In genomic region chr2:174878537-174879147, GRCh38 we compare ENCODE assay signal across 9 cellular contexts.
DNase-seq lines count a peak whose midpoint lies in the region; ATAC-seq and TF ChIP-seq lines count a peak whose summit lies in the region.
"Had no signal": no experiment of that assay in that cellular context is flagged by ENCODE, and none has a peak within 500 bp of the region (broad histone marks: within the 10 kb centered on the region; RNA-seq: fewer than 3 reads in every experiment).

No MANE protein-coding gene starts in this region.

- H3K27ac ChIP-seq in hepatocyte (peak overlapping the region; percentile 24), transverse colon (no peak overlapping the region)
- H3K27ac ChIP-seq: 22Rv1 had no signal

- intact Hi-C loops in transverse colon (cut with DNase I; ENCODE audit: low total_unique reads) = no loop called here

- no peak overlapping the region for H2AFZ ChIP-seq in hepatocyte

- 55% methylated on average over 4 of the region's 4 CpGs for WGBS in hepatocyte (ENCODE audit: low lambda C conversion rate, missing lambda C conversion rate)
- 32 to 33% methylated on average over 4 of the region's 4 CpGs for WGBS in transverse colon (ENCODE audit: low coverage in 1 of 2), 2 donors

- peak overlapping the region; percentile 62 for H3K4me2 ChIP-seq in hepatocyte

- H3K79me2 ChIP-seq in hepatocyte = no peaks in the 10 kb centered on the region

- TF ChIP-seq CTCF in hepatocyte (IDR thresholded peaks at IDR 0.05; ENCODE audit: poor library complexity) = no peak
- TF ChIP-seq CTCF in transverse colon (IDR thresholded peaks at IDR 0.05) = no peak

- ATAC-seq in SK-N-SH treated with all-trans-retinoic acid at 6 μM for 48 hours = peak; percentile 91
- ATAC-seq in HG03439 (IDR thresholded peaks at IDR 0.05; ENCODE audit: unreplicated experiment) = no peak

- H3K9me2 ChIP-seq in hepatocyte (replicated peaks; ENCODE audit: insufficient read depth) = no peaks in the 10 kb centered on the region

- no peak for TF ChIP-seq EP300 in transverse colon (IDR thresholded peaks at IDR 0.05; ENCODE audit: low read depth)

- H3K9me3 ChIP-seq in hepatocyte (ENCODE audit: low read depth) (no peaks in the 10 kb centered on the region), transverse colon (no peaks in the 10 kb centered on the region)

- in situ Hi-C loops in transverse colon (cut with MboI; ENCODE audit: low pct_ligation_motif_present in 1 of 4, low pct_unique_long_range_greater_than_20kb in 1 of 4, low sequenced_read_pairs in 3 of 4) = no loop called here

- H3K27me3 ChIP-seq in hepatocyte (no peaks in the 10 kb centered on the region), transverse colon (no peaks in the 10 kb centered on the region)

- H3K4me1 ChIP-seq in hepatocyte (ENCODE audit: insufficient read depth) = no peaks in the 10 kb centered on the region
- H3K4me1 ChIP-seq in transverse colon = no peaks in the 10 kb centered on the region

- no peaks in the 10 kb centered on the region for H3K36me3 ChIP-seq in hepatocyte (replicated peaks; ENCODE audit: insufficient read depth, low read depth)
- no peaks in the 10 kb centered on the region for H3K36me3 ChIP-seq in transverse colon

- H3K4me3 ChIP-seq in hepatocyte (no peak overlapping the region), transverse colon (peak overlapping the region in 3 of 4 donors; percentile 7 to 22 (median 10))

- TF ChIP-seq POLR2A in transverse colon (IDR thresholded peaks at IDR 0.05) = no peak

- peak; percentile 26 for DNase-seq in DMS153 treated with DMSO at 0.1 percent for 48 hours (lab: John Stamatoyannopoulos, UW; ENCODE audit: unreplicated experiment)
- no peak for DNase-seq in DMS153 (lab: John Stamatoyannopoulos, UW)
- peak; percentile 30 for DNase-seq in hepatocyte (ENCODE audit: low spot score)
- DNase-seq in transverse colon = no peak
- DNase-seq in SHP77 treated with DMSO at 0.1 percent for 48 hours (lab: John Stamatoyannopoulos, UW) = no peak
- no peak for DNase-seq in cortex of kidney (lab: John Stamatoyannopoulos, UW)

- no peaks in the 10 kb centered on the region for H4K20me1 ChIP-seq in hepatocyte (ENCODE audit: insufficient read depth, poor library complexity, severe bottlenecking)

TF ChIP-seq in SK-N-SH treated with all-trans-retinoic acid at 6 μM for 48 hours, 23 proteins besides CTCF, POLR2A, EP300 and RAD21:
- TF ChIP-seq ZC3H10 (CRISPR knock-in tag; IDR thresholded peaks at IDR 0.05) = no peak
- no peak for TF ChIP-seq ZNF8 (CRISPR knock-in tag; IDR thresholded peaks at IDR 0.05)
- peak; percentile 79 for TF ChIP-seq ZNF70 (CRISPR knock-in tag; IDR thresholded peaks at IDR 0.05)
- no peak for TF ChIP-seq TOX (CRISPR knock-in tag; IDR thresholded peaks at IDR 0.05; ENCODE audit: borderline replicate concordance)
- no peak for TF ChIP-seq ESRRG (CRISPR knock-in tag; IDR thresholded peaks at IDR 0.05)
- no peak for TF ChIP-seq ARNTL (CRISPR knock-in tag; IDR thresholded peaks at IDR 0.05; ENCODE audit: borderline replicate concordance, low read depth)
- no peak for TF ChIP-seq GLIS3 (CRISPR knock-in tag; IDR thresholded peaks at IDR 0.05)
- TF ChIP-seq TCF4 (CRISPR knock-in tag; IDR thresholded peaks at IDR 0.05; ENCODE audit: borderline replicate concordance) = peak; percentile 63; the same call in 1 of the 2 replicates
- peak; percentile 9; the same call in 1 of the 2 replicates for TF ChIP-seq ISL1 (CRISPR knock-in tag; IDR thresholded peaks at IDR 0.05)
- TF ChIP-seq OSR1 (CRISPR knock-in tag; IDR thresholded peaks at IDR 0.05) = no peak
- TF ChIP-seq, protein P1, sequence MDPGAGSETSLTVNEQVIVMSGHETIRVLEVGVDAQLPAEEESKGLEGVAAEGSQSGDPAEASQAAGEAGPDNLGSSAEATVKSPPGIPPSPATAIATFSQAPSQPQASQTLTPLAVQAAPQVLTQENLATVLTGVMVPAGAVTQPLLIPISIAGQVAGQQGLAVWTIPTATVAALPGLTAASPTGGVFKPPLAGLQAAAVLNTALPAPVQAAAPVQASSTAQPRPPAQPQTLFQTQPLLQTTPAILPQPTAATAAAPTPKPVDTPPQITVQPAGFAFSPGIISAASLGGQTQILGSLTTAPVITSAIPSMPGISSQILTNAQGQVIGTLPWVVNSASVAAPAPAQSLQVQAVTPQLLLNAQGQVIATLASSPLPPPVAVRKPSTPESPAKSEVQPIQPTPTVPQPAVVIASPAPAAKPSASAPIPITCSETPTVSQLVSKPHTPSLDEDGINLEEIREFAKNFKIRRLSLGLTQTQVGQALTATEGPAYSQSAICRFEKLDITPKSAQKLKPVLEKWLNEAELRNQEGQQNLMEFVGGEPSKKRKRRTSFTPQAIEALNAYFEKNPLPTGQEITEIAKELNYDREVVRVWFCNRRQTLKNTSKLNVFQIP (CRISPR knock-in tag; IDR thresholded peaks at IDR 0.05; ENCODE audit: borderline replicate concordance, low read depth) = no peak
- TF ChIP-seq BACH2 (CRISPR knock-in tag; IDR thresholded peaks at IDR 0.05; ENCODE audit: borderline replicate concordance) = no peak
- no peak for TF ChIP-seq RARB (CRISPR knock-in tag; IDR thresholded peaks at IDR 0.05)

Comparison
In these comparisons a context has a peak if more than half of its experiments do, and no peak if none do; other contexts are left out.
1. DNase-seq: peak in DMS153 treated with DMSO at 0.1 percent for 48 hours (single experiment) and hepatocyte (single experiment); none in DMS153 (single experiment), transverse colon (single experiment), SHP77 treated with DMSO at 0.1 percent for 48 hours (single experiment) and cortex of kidney (single experiment).